In the genomic region with DNA sequence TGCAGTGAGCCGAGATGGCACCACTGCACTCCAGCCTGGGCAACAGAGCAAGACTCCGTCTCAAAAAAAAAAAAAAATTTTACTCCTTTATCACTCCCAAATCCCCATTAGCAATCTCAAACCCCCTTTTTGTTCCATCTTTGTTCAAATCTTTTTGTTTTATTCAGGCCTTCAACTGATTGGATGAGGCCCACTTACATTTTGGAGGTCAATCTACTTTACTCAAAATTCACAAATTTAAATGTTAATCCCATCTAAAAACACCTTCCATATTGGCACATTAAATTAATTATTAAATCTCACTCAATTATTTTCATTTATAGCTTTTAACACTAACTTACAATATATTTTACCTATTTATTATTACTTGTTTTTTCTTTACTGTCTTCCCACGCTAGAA, we compare ENCODE assay signal across 26 cellular contexts. TPM values are rescaled to one million over a fixed set of nuclear protein-coding genes. Genes with fewer than 3 reads are reported as not detected.
DNase-seq lines count a peak whose midpoint lies in the region; ATAC-seq, FAIRE-seq and TF ChIP-seq lines count a peak whose summit lies in the region.
"Had no signal": no experiment of that assay in that cellular context is flagged by ENCODE, and none has a peak within 500 bp of the region (broad histone marks: within the 10 kb centered on the region; RNA-seq: fewer than 3 reads in every experiment).

No MANE protein-coding gene starts in this region.

- CTCF ChIA-PET in HCT116 (lab: Charles Lee) (no interaction called here), mammary epithelial cell (lab: Charles Lee; ENCODE audit: low non-redundant PET) (no interaction called here)

- H4K20me1 ChIP-seq in HCT116 (ENCODE audit: insufficient read depth), result no peaks in the 10 kb centered on the region
- no peaks in the 10 kb centered on the region for H4K20me1 ChIP-seq in mammary epithelial cell (ENCODE audit: insufficient read depth, low read length)
- H4K20me1 ChIP-seq: BLaER1 had no signal

- H3K27me3 Mint-ChIP-seq in activated T-helper 1 cell treated with anti-CD3 and anti-CD28 coated beads, Interleukin-12 subunit alpha, Interleukin-12 subunit beta, Interleukin-2, Interleukin-4 antibody, amounts not matched to agents 30 ng/mL and 10 ng/mL and 1 ng/mL, durations not matched to agents 14 hours and 24 hours and 36 hours (ENCODE audit: insufficient read depth), result peaks cover 9% of the 10 kb centered on the region
- H3K27me3 Mint-ChIP-seq: CD4-positive, alpha-beta memory T cell had no signal

- TF ChIP-seq CTCF in HCT116 (IDR thresholded peaks at IDR 0.05 in 2 of 3, conservative IDR thresholded peaks at IDR 0.05 in 1 of 3; ENCODE audit: borderline replicate concordance in 1 of 3, insufficient read depth in 1 of 3, low read depth in 2 of 3, low read length in 2 of 3) (no peak), VCaP (conservative IDR thresholded peaks at IDR 0.05) (no peak), mammary epithelial cell (conservative IDR thresholded peaks at IDR 0.05 in 1 of 2, IDR thresholded peaks at IDR 0.05 in 1 of 2; ENCODE audit: extremely low read depth in 1 of 2, insufficient read depth in 1 of 2, low read depth in 1 of 2, low read length in 2 of 2) (no peak)

- no peak overlapping the region for H3K27ac ChIP-seq in HCT116 (ENCODE audit: low read depth, low read length)
- H3K27ac ChIP-seq in VCaP, result peak overlapping the region; percentile 35; the same call in 1 of the 2 replicates
- H3K27ac ChIP-seq in mammary epithelial cell (ENCODE audit: insufficient read depth, low read depth, low read length), result no peak overlapping the region
- H3K27ac ChIP-seq: BLaER1 had no signal

- DNase-seq in HCT116 (ENCODE audit: low read depth, low spot score), result no peak
- DNase-seq in mesenteric fat pad (ENCODE audit: low spot score), result peak; percentile 11
- DNase-seq in activated T-helper 1 cell treated with anti-CD3 and anti-CD28 coated beads, Interleukin-12 subunit alpha, Interleukin-12 subunit beta, Interleukin-2, Interleukin-4 antibody, amounts not matched to agents 30 ng/mL and 10 ng/mL and 1 ng/mL, durations not matched to agents 14 hours and 24 hours and 36 hours (ENCODE audit: low spot score), result no peak
- no peak for DNase-seq in kidney glomerular epithelial cell (lab: John Stamatoyannopoulos, UW)
- DNase-seq in mammary epithelial cell, result no peak
- DNase-seq: 8988T; ACHN; BE2C; C1 segment of cervical spinal cord; CD4-positive, alpha-beta memory T cell; CD4-positive, CD25-positive, alpha-beta regulatory T cell; CD8-positive, alpha-beta memory T cell; COR-L47; DMS 273 treated with DMSO at 0.1 percent for 48 hours; DMS53; DMS79; DND-41; EL; GF-D8 had no signal

- H3K9me3 ChIP-seq in HCT116 (ENCODE audit: control insufficient read depth in 1 of 2, insufficient read depth in 1 of 2, low read depth in 1 of 2, low read length in 2 of 2), result peaks cover 0 to 4% of the 10 kb centered on the region in 2 experiments; a peak in 1 of 4 replicates
- H3K9me3 ChIP-seq in mammary epithelial cell (replicated peaks; ENCODE audit: insufficient read depth, low read length), result peaks cover 7% of the 10 kb centered on the region
- H3K9me3 ChIP-seq: BE2C had no signal

- H2AFZ ChIP-seq in HCT116 (ENCODE audit: low read depth, low read length, poor library complexity, severe bottlenecking) (peak overlapping the region; percentile 35), mammary epithelial cell (ENCODE audit: low read depth, low read length) (no peak overlapping the region)

- H3K27me3 ChIP-seq in HCT116 (ENCODE audit: insufficient read depth, low read length), result no peaks in the 10 kb centered on the region
- no peaks in the 10 kb centered on the region for H3K27me3 ChIP-seq in mammary epithelial cell (ENCODE audit: insufficient read depth, low read length)
- H3K27me3 ChIP-seq: BE2C, BLaER1 had no signal

- FAIRE-seq in G401.6 (lab: Jason Lieb, UNC), result peak; percentile 28
- FAIRE-seq: A204.1, GM12891, GM19239 had no signal

- H3K4me3 Mint-ChIP-seq in activated T-helper 1 cell treated with anti-CD3 and anti-CD28 coated beads, Interleukin-12 subunit alpha, Interleukin-12 subunit beta, Interleukin-2, Interleukin-4 antibody, amounts not matched to agents 30 ng/mL and 10 ng/mL and 1 ng/mL, durations not matched to agents 14 hours and 24 hours and 36 hours, result no peak overlapping the region
- H3K4me3 Mint-ChIP-seq: CD14-positive monocyte; CD4-positive, alpha-beta memory T cell; CD4-positive, CD25-positive, alpha-beta regulatory T cell; CD8-positive, alpha-beta memory T cell had no signal

- H3K27ac Mint-ChIP-seq in activated T-helper 1 cell treated with anti-CD3 and anti-CD28 coated beads, Interleukin-12 subunit alpha, Interleukin-12 subunit beta, Interleukin-2, Interleukin-4 antibody, amounts not matched to agents 30 ng/mL and 10 ng/mL and 1 ng/mL, durations not matched to agents 14 hours and 24 hours and 36 hours, result no peak overlapping the region
- H3K27ac Mint-ChIP-seq: CD14-positive monocyte; CD4-positive, alpha-beta memory T cell; CD8-positive, alpha-beta memory T cell had no signal

- H3K4me1 Mint-ChIP-seq in activated T-helper 1 cell treated with anti-CD3 and anti-CD28 coated beads, Interleukin-12 subunit alpha, Interleukin-12 subunit beta, Interleukin-2, Interleukin-4 antibody, amounts not matched to agents 30 ng/mL and 10 ng/mL and 1 ng/mL, durations not matched to agents 14 hours and 24 hours and 36 hours (ENCODE audit: low read depth), result no peaks in the 10 kb centered on the region
- H3K4me1 Mint-ChIP-seq: CD14-positive monocyte; CD4-positive, alpha-beta memory T cell; CD4-positive, CD25-positive, alpha-beta regulatory T cell; CD8-positive, alpha-beta memory T cell had no signal

- peaks cover 11 to 14% of the 10 kb centered on the region in 2 experiments; a peak in 3 of 4 replicates for H3K4me1 ChIP-seq in HCT116 (ENCODE audit: control insufficient read depth in 1 of 2, insufficient read depth in 2 of 2, low read length in 2 of 2)
- H3K4me1 ChIP-seq in mammary epithelial cell (ENCODE audit: insufficient read depth, low read length), result no peaks in the 10 kb centered on the region
- H3K4me1 ChIP-seq: BE2C had no signal

- H3K4me2 ChIP-seq in HCT116 (ENCODE audit: low read length) (no peak overlapping the region), mammary epithelial cell (ENCODE audit: insufficient read depth, low read depth, low read length) (no peak overlapping the region)
- H3K4me2 ChIP-seq: BLaER1 had no signal

- no peak for TF ChIP-seq RAD21 in HCT116 (IDR thresholded peaks at IDR 0.05; ENCODE audit: low read depth)

- RAD21 ChIA-PET in HCT116 (lab: Charles Lee; ENCODE audit: low non-redundant PET in 1 of 2, low total read pairs in 2 of 2, uncharacterized antibody in 2 of 2, unreplicated experiment in 2 of 2), result no interaction called here

- dilution Hi-C loops in mammary epithelial cell (cut with HindIII; ENCODE audit: low sequenced_read_pairs), result no loop called here

- no peak for TF ChIP-seq POLR2A in HCT116 (IDR thresholded peaks at IDR 0.05; ENCODE audit: borderline replicate concordance, extremely low read depth, insufficient read depth, insufficient read length)

- POLR2A ChIA-PET in HCT116 (lab: Charles Lee), result no interaction called here

- in situ Hi-C loops in mammary epithelial cell (cut with MboI; ENCODE audit: low sequenced_read_pairs in 2 of 2), result loop anchor here in 1 of 2 donors (25.0 kb wide), 1 partner anchor 674 kb away; no protein-coding TSS in a partner anchor

- intact Hi-C loops in HCT116 (cut with micrococcal nuclease), result no loop called here
- intact Hi-C loops in activated T-helper 1 cell treated with anti-CD3 and anti-CD28 coated beads, Interleukin-12 subunit alpha, Interleukin-12 subunit beta, Interleukin-2, Interleukin-4 antibody, amounts not matched to agents 30 ng/mL and 10 ng/mL and 1 ng/mL, durations not matched to agents 14 hours and 24 hours and 36 hours (cut with micrococcal nuclease), result no loop called here
- intact Hi-C loops in mammary epithelial cell (cut with micrococcal nuclease), result no loop called here

- BruUV-seq in HCT116 (replicated peaks; lab: Mats Ljungman, UMichigan) (no TSS peak), mammary epithelial cell (replicated peaks; lab: Mats Ljungman, UMichigan) (no TSS peak)

- H3K79me2 ChIP-seq in HCT116 (ENCODE audit: insufficient read depth, low read length) (no peaks in the 10 kb centered on the region), mammary epithelial cell (ENCODE audit: insufficient read depth, low read length) (no peaks in the 10 kb centered on the region)

- no peaks in the 10 kb centered on the region for H3K9me2 ChIP-seq in HCT116 (ENCODE audit: insufficient read depth)

- 73% methylated on average over 3 of the region's 3 CpGs for WGBS in mammary epithelial cell (ENCODE audit: low coverage, missing lambda C conversion rate)

- no peak for ATAC-seq in HCT116

- no peaks in the 10 kb centered on the region for H3K9me3 Mint-ChIP-seq in activated T-helper 1 cell treated with anti-CD3 and anti-CD28 coated beads, Interleukin-12 subunit alpha, Interleukin-12 subunit beta, Interleukin-2, Interleukin-4 antibody, amounts not matched to agents 30 ng/mL and 10 ng/mL and 1 ng/mL, durations not matched to agents 14 hours and 24 hours and 36 hours
- H3K9me3 Mint-ChIP-seq: CD8-positive, alpha-beta memory T cell had no signal

- H3K9ac ChIP-seq in HCT116 (ENCODE audit: low read length), result no peak overlapping the region
- H3K9ac ChIP-seq in mammary epithelial cell (ENCODE audit: insufficient read depth, low read length), result no peak overlapping the region
- H3K9ac ChIP-seq: BLaER1 had no signal

- H3K36me3 ChIP-seq in HCT116 (ENCODE audit: control insufficient read depth in 1 of 2, insufficient read depth in 2 of 2, low read length in 2 of 2) (no peaks in the 10 kb centered on the region), mammary epithelial cell (ENCODE audit: insufficient read depth, low read length) (no peaks in the 10 kb centered on the region)
- H3K36me3 ChIP-seq: BE2C had no signal

- no peaks in the 10 kb centered on the region for H3K36me3 Mint-ChIP-seq in activated T-helper 1 cell treated with anti-CD3 and anti-CD28 coated beads, Interleukin-12 subunit alpha, Interleukin-12 subunit beta, Interleukin-2, Interleukin-4 antibody, amounts not matched to agents 30 ng/mL and 10 ng/mL and 1 ng/mL, durations not matched to agents 14 hours and 24 hours and 36 hours (ENCODE audit: low read depth)
- H3K36me3 Mint-ChIP-seq: CD14-positive monocyte; CD4-positive, alpha-beta memory T cell; CD4-positive, CD25-positive, alpha-beta regulatory T cell; CD8-positive, alpha-beta memory T cell had no signal

- H3K4me3 ChIP-seq in HCT116 (replicated peaks in 1 of 2; ENCODE audit: low read depth in 1 of 2, low read length in 2 of 2) (no peak overlapping the region), mammary epithelial cell (replicated peaks in 1 of 3; ENCODE audit: insufficient read depth in 1 of 3, low read depth in 2 of 3, low read length in 3 of 3) (no peak overlapping the region)
- H3K4me3 ChIP-seq: BLaER1 had no signal

RNA-seq across cellular contexts. Expression of gene TXNRD1, which starts 27.0 kb away (rescaled TPM):
- total RNA-seq in HCT116 (2021; ENCODE audit: unreplicated experiment) (327 TPM), mesenteric fat pad (166 TPM), mammary epithelial cell (100 to 1,000 TPM; 148 to 150 TPM)
- 275 and 349 TPM in 2 replicates for polyA plus RNA-seq in HCT116 (2012)
- total RNA-seq in activated T-helper 1 cell treated with anti-CD3 and anti-CD28 coated beads, Interleukin-12 subunit alpha, Interleukin-12 subunit beta, Interleukin-2, Interleukin-4 antibody, amounts not matched to agents 30 ng/mL and 10 ng/mL and 1 ng/mL, durations not matched to agents 14 hours and 24 hours and 36 hours, result 93.3 and 103 TPM in 2 replicates
- polyA plus RNA-seq in mammary epithelial cell, result 71.8 TPM
- polyA minus RNA-seq in mammary epithelial cell, result 73.3 TPM

RNA-seq across cellular contexts. Expression of gene NFYB, which starts 50.5 kb away (rescaled TPM):
- total RNA-seq in HCT116 (2021; ENCODE audit: unreplicated experiment), result 22.4 TPM
- polyA plus RNA-seq in HCT116 (2012), result 12.5 and 17.8 TPM in 2 replicates
- 30.3 TPM for total RNA-seq in mesenteric fat pad
- 25.0 and 25.2 TPM in 2 replicates for total RNA-seq in activated T-helper 1 cell treated with anti-CD3 and anti-CD28 coated beads, Interleukin-12 subunit alpha, Interleukin-12 subunit beta, Interleukin-2, Interleukin-4 antibody, amounts not matched to agents 30 ng/mL and 10 ng/mL and 1 ng/mL, durations not matched to agents 14 hours and 24 hours and 36 hours
- total RNA-seq in mammary epithelial cell, result 10 to 100 TPM; 15.0 to 16.3 TPM
- polyA plus RNA-seq in mammary epithelial cell, result 9.1 TPM
- not detected for polyA minus RNA-seq in mammary epithelial cell
